Comparison of ENCODE assay signal across 8 cellular contexts in the genomic region with DNA sequence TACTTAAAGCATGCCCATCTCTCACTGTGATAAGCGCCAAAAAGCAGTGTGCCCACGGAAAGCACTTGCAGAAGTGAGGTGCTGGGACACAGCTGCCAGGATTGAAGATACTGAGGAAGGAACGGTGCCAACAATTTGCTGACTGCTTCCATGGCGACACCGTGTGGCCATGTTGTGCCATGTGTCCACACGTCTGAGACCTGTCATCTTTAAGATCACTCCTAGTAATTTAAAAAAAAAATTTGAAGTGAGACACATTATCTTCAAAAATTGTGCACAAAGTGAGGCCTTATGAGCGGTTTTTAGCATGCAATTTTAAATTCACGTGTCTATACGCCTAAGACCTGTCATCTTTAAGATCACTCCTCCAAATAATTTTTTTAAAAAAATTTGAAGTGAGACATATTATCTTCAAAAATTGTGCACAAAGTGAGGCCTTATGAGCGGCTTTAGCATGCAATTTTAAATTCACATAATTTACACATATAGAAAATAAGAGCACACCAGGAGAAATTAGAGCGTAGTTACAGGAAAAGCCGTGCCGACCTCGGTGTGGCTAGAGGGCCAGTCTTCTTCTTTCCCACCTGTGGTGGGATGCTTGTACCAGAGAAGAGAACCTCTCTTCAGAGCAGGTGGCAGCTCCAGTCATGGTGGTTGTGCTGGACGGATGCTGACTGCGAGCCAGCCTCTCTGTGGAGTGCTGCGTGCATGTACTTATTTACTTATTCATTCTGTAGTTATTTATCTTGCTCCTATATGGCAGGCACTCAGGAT. TPM values are rescaled to one million over a fixed set of nuclear protein-coding genes. Genes with fewer than 3 reads are reported as not detected.
DNase-seq lines count a peak whose midpoint lies in the region; ATAC-seq, FAIRE-seq and TF ChIP-seq lines count a peak whose summit lies in the region.

No MANE protein-coding gene starts in this region.

- peak overlapping the region; percentile 59 for H3K4me3 Mint-ChIP-seq in activated naive CD8-positive, alpha-beta T cell treated with anti-CD3 and anti-CD28 coated beads, Interleukin-2, amount 10 ng/mL, durations not matched to agents 7 days and 5 days

- no peak for FAIRE-seq in GM12891 (lab: Jason Lieb, UNC)

- peak; percentile 63 for ATAC-seq in HG03159 (IDR thresholded peaks at IDR 0.05; ENCODE audit: unreplicated experiment)
- ATAC-seq in activated naive CD8-positive, alpha-beta T cell treated with anti-CD3 and anti-CD28 coated beads, Interleukin-2, amount 10 ng/mL, durations not matched to agents 7 days and 5 days (ENCODE audit: low read depth): peak; percentile 77
- peak; percentile 67 to 71 for ATAC-seq in right cardiac atrium
- ATAC-seq in HG02571 (IDR thresholded peaks at IDR 0.05; ENCODE audit: unreplicated experiment): no peak

- peak overlapping the region; percentile 39 for H3K27ac Mint-ChIP-seq in activated naive CD8-positive, alpha-beta T cell treated with anti-CD3 and anti-CD28 coated beads, Interleukin-2, amount 10 ng/mL, durations not matched to agents 7 days and 5 days

- no peaks in the 10 kb centered on the region for H3K9me3 ChIP-seq in right cardiac atrium (ENCODE audit: control insufficient read depth, low read length)

- TF ChIP-seq POLR2A in GM12891 (IDR thresholded peaks at IDR 0.05; ENCODE audit: low read depth, low read length): no peak

- H3K4me1 ChIP-seq in right cardiac atrium (ENCODE audit: control insufficient read depth, insufficient read depth, low read length): no peaks in the 10 kb centered on the region

- peaks cover 21% of the 10 kb centered on the region for H3K27me3 Mint-ChIP-seq in activated naive CD8-positive, alpha-beta T cell treated with anti-CD3 and anti-CD28 coated beads, Interleukin-2, amount 10 ng/mL, durations not matched to agents 7 days and 5 days

- no peak overlapping the region for H3K27ac ChIP-seq in right cardiac atrium (ENCODE audit: low read length)

- intact Hi-C loops in right cardiac atrium (cut with DNase I): no loop called here

- H3K27me3 ChIP-seq in right cardiac atrium (ENCODE audit: control insufficient read depth, insufficient read depth): no peaks in the 10 kb centered on the region

- WGBS in right cardiac atrium: 36% methylated on average over 17 of the region's 17 CpGs

- H3K4me1 Mint-ChIP-seq in activated naive CD8-positive, alpha-beta T cell treated with anti-CD3 and anti-CD28 coated beads, Interleukin-2, amount 10 ng/mL, durations not matched to agents 7 days and 5 days: peaks cover 12% of the 10 kb centered on the region

- H3K36me3 Mint-ChIP-seq in activated naive CD8-positive, alpha-beta T cell treated with anti-CD3 and anti-CD28 coated beads, Interleukin-2, amount 10 ng/mL, durations not matched to agents 7 days and 5 days: peaks cover 1% of the 10 kb centered on the region

- no peaks in the 10 kb centered on the region for H3K9me3 Mint-ChIP-seq in activated naive CD8-positive, alpha-beta T cell treated with anti-CD3 and anti-CD28 coated beads, Interleukin-2, amount 10 ng/mL, durations not matched to agents 7 days and 5 days

- no peak overlapping the region for H3K4me3 ChIP-seq in right cardiac atrium (ENCODE audit: low read length)

- POLR2A ChIA-PET in activated naive CD8-positive, alpha-beta T cell treated with anti-CD3 and anti-CD28 coated beads, Interleukin-2, amount 10 ng/mL, durations not matched to agents 7 days and 5 days (lab: Charles Lee): no interaction called here

- DNase-seq in COLO668 (lab: John Stamatoyannopoulos, UW; ENCODE audit: unreplicated experiment): peak; percentile 52
- DNase-seq in RKO (ENCODE audit: low spot score): peak; percentile 68
- DNase-seq in activated naive CD8-positive, alpha-beta T cell treated with anti-CD3 and anti-CD28 coated beads, Interleukin-2, amount 10 ng/mL, durations not matched to agents 7 days and 5 days: peak; percentile 66
- DNase-seq in right cardiac atrium: peak in 2 of 3 donors; percentile 41 to 84
- DNase-seq in smooth muscle cell of the brain vasculature (ENCODE audit: low read depth, low spot score): peak; percentile 6
- DNase-seq in GM12891 (ENCODE audit: insufficient read length, low spot score): no peak

TF ChIP-seq in GM12891, 5 proteins besides CTCF, POLR2A, EP300 and RAD21:
- TF ChIP-seq POLR2AphosphoS5 (IDR thresholded peaks at IDR 0.05; ENCODE audit: low read depth, low read length): no peak
- TF ChIP-seq POU2F2 (IDR thresholded peaks at IDR 0.05; ENCODE audit: low read depth, low read length): no peak
- TF ChIP-seq TAF1 (IDR thresholded peaks at IDR 0.05; ENCODE audit: low read depth, low read length): no peak
- TF ChIP-seq PAX5 (IDR thresholded peaks at IDR 0.05; ENCODE audit: insufficient read depth, low read length, severe bottlenecking): no peak
- no peak for TF ChIP-seq SPI1 (IDR thresholded peaks at IDR 0.05; ENCODE audit: low read depth, low read length)

RNA-seq across cellular contexts. Expression of a gene that starts 21.4 kb away (rescaled TPM):
- total RNA-seq in activated naive CD8-positive, alpha-beta T cell treated with anti-CD3 and anti-CD28 coated beads, Interleukin-2, amount 10 ng/mL, durations not matched to agents 7 days and 5 days: 10 to 100 TPM; 11.6 to 13.2 TPM
- total RNA-seq in right cardiac atrium: 1 to 10 TPM; 2.0 to 3.3 (median 3.3) TPM
- 4.8 TPM for polyA plus RNA-seq in right cardiac atrium
- 0.10 TPM for polyA plus RNA-seq in GM12891 (2012; ENCODE audit: low read depth, missing spikeins)
